19 cellular contexts compared by ENCODE assay signal in the genomic region with DNA sequence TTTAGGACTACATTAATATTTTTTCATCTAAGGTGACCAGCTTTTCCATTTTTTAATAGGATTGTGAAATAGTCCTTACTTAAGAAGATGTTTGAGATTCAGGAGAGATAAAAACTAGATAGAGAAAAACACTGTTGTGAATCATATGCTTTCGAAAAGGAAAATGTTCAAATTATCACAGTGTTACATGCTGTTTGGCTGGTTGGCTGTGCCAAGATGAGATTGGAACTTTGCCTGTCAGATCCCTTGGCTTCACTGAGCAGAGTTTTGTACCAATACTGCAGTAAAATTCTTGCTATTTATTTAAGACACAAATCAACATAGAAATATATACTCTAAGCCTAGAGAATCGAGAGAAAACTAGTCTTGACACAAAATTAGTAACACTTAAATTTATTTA.
"Had no signal": no experiment of that assay in that cellular context is flagged by ENCODE, and none has a peak within 500 bp of the region (broad histone marks: within the 10 kb centered on the region; RNA-seq: fewer than 3 reads in every experiment).

No MANE protein-coding gene starts in this region.

- H3K36me3 ChIP-seq: heart right ventricle, pancreas, right lobe of liver, spleen, thoracic aorta, transverse colon had no signal

- H3K27me3 ChIP-seq: heart right ventricle, pancreas, right lobe of liver, spleen, transverse colon had no signal

- H3K4me1 ChIP-seq: pancreas, psoas muscle, right lobe of liver, spleen, transverse colon had no signal

- DNase-seq: effector memory CD4-positive, alpha-beta T cell; heart right ventricle; islet precursor cell; naive B cell; occipital lobe; pancreas; psoas muscle; retina; right lobe of liver; spleen; stimulated activated CD4-positive, alpha-beta T cell treated with anti-CD3 and anti-CD28 coated beads, Interleukin-15, amount 100 ng/mL, for 24 hours; stimulated activated CD4-positive, alpha-beta T cell treated with anti-CD3 and anti-CD28 coated beads, Interleukin-2, amount 100 ng/mL, for 24 hours; stimulated activated CD4-positive, alpha-beta T cell treated with anti-CD3 and anti-CD28 coated beads, Interleukin-4, amount 100 ng/mL, for 4 hours; stimulated activated naive B cell treated with anti-CD40 and anti-IgM and Interleukin-4, amounts not matched to agents 10 μg/mL and 1 μg/mL and 100 μg/mL, for 72 hours; stimulated activated naive CD8-positive, alpha-beta T cell treated with anti-CD3 and anti-CD28 coated beads, Interleukin-15, amount 100 ng/mL, for 72 hours; transverse colon had no signal

- H3K27ac ChIP-seq: heart right ventricle, pancreas, psoas muscle, right lobe of liver, spleen, thoracic aorta, transverse colon had no signal

- H3K9me3 ChIP-seq: heart right ventricle, pancreas, psoas muscle, right lobe of liver, spleen, thoracic aorta, transverse colon had no signal

- H3K4me3 ChIP-seq: heart right ventricle, pancreas, psoas muscle, right lobe of liver, spleen, thoracic aorta, transverse colon had no signal

- ATAC-seq: esophagus mucosa; heart right ventricle; left lobe of liver; pancreas; psoas muscle; right lobe of liver; stimulated activated naive B cell treated with anti-CD40 and anti-IgM and Interleukin-4, amounts not matched to agents 10 μg/mL and 1 μg/mL and 100 μg/mL, for 72 hours; stimulated activated naive CD8-positive, alpha-beta T cell treated with anti-CD3 and anti-CD28 coated beads, Interleukin-15, amount 100 ng/mL, for 72 hours had no signal
